In the genomic region with DNA sequence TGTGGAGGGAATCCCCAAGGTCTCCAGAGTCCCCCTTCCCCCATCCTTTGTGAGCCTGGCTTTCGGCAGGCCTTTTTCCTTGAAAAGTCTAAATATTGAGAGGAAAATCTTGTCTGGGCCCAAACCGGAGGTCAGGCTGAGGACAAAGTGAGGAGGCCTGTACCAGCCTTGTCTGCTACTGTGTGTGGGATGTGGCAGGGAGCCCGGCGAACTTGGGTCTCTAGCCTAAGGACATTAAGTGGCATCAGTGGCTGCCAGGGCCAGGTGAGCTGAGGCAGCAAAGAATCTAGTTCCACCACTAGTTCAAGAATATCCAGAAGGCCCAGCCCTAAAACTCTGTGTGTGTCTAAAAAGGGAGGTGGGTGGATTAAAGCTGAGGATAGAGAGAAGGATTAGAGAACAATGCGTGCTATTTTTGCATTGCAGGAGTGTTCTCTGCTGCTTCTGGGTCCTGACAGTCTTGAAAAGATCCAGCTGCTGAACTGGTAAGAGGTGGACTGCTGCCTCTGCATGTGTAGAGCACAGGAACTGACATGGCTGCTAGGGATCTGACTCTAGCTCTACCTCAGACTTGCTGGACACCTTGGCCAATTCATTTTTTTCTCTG, we compare ENCODE assay signal across 8 cellular contexts. TPM values are rescaled to one million over a fixed set of nuclear protein-coding genes. Genes with fewer than 3 reads are reported as not detected.
DNase-seq lines count a peak whose midpoint lies in the region; ATAC-seq, FAIRE-seq and TF ChIP-seq lines count a peak whose summit lies in the region.

No MANE protein-coding gene starts in this region.

- H3K4me1 ChIP-seq in HepG2 (ENCODE audit: insufficient read depth, low read length) = peaks cover 18% of the 10 kb centered on the region
- peaks cover 4 to 26% (median 16%) of the 10 kb centered on the region in 4 donors for H3K4me1 ChIP-seq in transverse colon

- peak overlapping the region; percentile 89 for H3K4me3 Mint-ChIP-seq in activated CD4-positive, alpha-beta T cell treated with anti-CD3 and anti-CD28 coated beads, Interleukin-2, amount 10 ng/mL, durations not matched to agents 24 days and 14 days

- intact Hi-C loops in activated CD4-positive, alpha-beta T cell treated with anti-CD3 and anti-CD28 coated beads, Interleukin-2, amount 10 ng/mL, durations not matched to agents 24 days and 14 days (cut with micrococcal nuclease) = loop anchor here (5.0 to 10.0 kb wide), 2 partner anchors 449 to 828 kb away; partner anchors contain the start of gene ZC3H12B
- intact Hi-C loops in HepG2 (cut with micrococcal nuclease; ENCODE audit: unreplicated experiment) (loop anchor here (2.0 kb wide), 2 partner anchors 54 to 114 kb away; no protein-coding TSS in a partner anchor), transverse colon (cut with DNase I; ENCODE audit: low total_unique reads) (no loop called here)

- H3K27me3 ChIP-seq in HepG2 (ENCODE audit: control insufficient read depth in 1 of 2, insufficient read depth in 2 of 2, low read length in 2 of 2) = no peaks in the 10 kb centered on the region; a peak in 1 of 5 replicates
- H3K27me3 ChIP-seq in transverse colon = no peaks in the 10 kb centered on the region

- H3K4me3 ChIP-seq in astrocyte of the spinal cord (ENCODE audit: low read depth, low read length) = peak overlapping the region; percentile 50
- H3K4me3 ChIP-seq in HepG2 (replicated peaks in 1 of 3; ENCODE audit: insufficient read depth in 1 of 3, low read depth in 2 of 3, low read length in 3 of 3) = peak overlapping the region; percentile 73 to 78 (median 74)
- peak overlapping the region; percentile 41 to 78 (median 60) for H3K4me3 ChIP-seq in transverse colon

- H3K27ac Mint-ChIP-seq in activated CD4-positive, alpha-beta T cell treated with anti-CD3 and anti-CD28 coated beads, Interleukin-2, amount 10 ng/mL, durations not matched to agents 24 days and 14 days = peak overlapping the region; percentile 94

- H3K4me1 Mint-ChIP-seq in activated CD4-positive, alpha-beta T cell treated with anti-CD3 and anti-CD28 coated beads, Interleukin-2, amount 10 ng/mL, durations not matched to agents 24 days and 14 days = peaks cover 10% of the 10 kb centered on the region

- peak overlapping the region; percentile 82 for H3K4me2 ChIP-seq in HepG2 (ENCODE audit: low read depth, low read length)

- TF ChIP-seq EP300 in HepG2 (IDR thresholded peaks at IDR 0.05; ENCODE audit: low read depth in 2 of 2, low read length in 2 of 2) (no peak), HepG2 (CRISPR knock-in tag; IDR thresholded peaks at IDR 0.05; ENCODE audit: borderline replicate concordance) (no peak), transverse colon (IDR thresholded peaks at IDR 0.05; ENCODE audit: low read depth) (no peak)

- H4K20me1 ChIP-seq in HepG2 (ENCODE audit: insufficient read depth, low read length) = 0 out of 2 replicates have a peak, but pooled peaks cover 2% of the 10 kb centered on the region

- no peak for TF ChIP-seq CTCF in astrocyte of the spinal cord (IDR thresholded peaks at IDR 0.05; ENCODE audit: low read depth, low read length)
- TF ChIP-seq CTCF in HepG2 (CRISPR knock-in tag; IDR thresholded peaks at IDR 0.05) = no peak
- no peak for TF ChIP-seq CTCF in transverse colon (IDR thresholded peaks at IDR 0.05)

- no peak for TF ChIP-seq RAD21 in HepG2 (CRISPR knock-in tag; IDR thresholded peaks at IDR 0.05)

- H2AFZ ChIP-seq in HepG2 (ENCODE audit: low read length) = peak overlapping the region; percentile 15

- POLR2A ChIA-PET in HepG2 (lab: Yijun Ruan, JAX) = no interaction called here

- no peaks in the 10 kb centered on the region for H3K9me3 ChIP-seq in HepG2 (ENCODE audit: low read length)
- H3K9me3 ChIP-seq in transverse colon = no peaks in the 10 kb centered on the region

- no peak for DNase-seq in activated CD4-positive, alpha-beta T cell treated with anti-CD3 and anti-CD28 coated beads, Interleukin-2, amount 10 ng/mL, durations not matched to agents 24 days and 14 days
- DNase-seq in activated CD4-positive, alpha-beta T cell treated with anti-CD3 and anti-CD28 coated beads for 4 hours = no peak
- DNase-seq in astrocyte of the spinal cord (ENCODE audit: low read depth, low spot score) (no peak), HepG2 (ENCODE audit: low spot score) (no peak), transverse colon (peak; percentile 10), NCI-H69 (lab: John Stamatoyannopoulos, UW) (no peak), HuH-7.5 (ENCODE audit: low spot score) (no peak)

- H3K36me3 ChIP-seq in HepG2 (replicated peaks in 1 of 2; ENCODE audit: control insufficient read depth in 1 of 2, insufficient read depth in 2 of 2, low read length in 2 of 2) (no peaks in the 10 kb centered on the region), transverse colon (no peaks in the 10 kb centered on the region)

- TF ChIP-seq POLR2A in HepG2 (IDR thresholded peaks at IDR 0.05; ENCODE audit: insufficient read depth in 1 of 2, low read depth in 2 of 2, low read length in 2 of 2) (no peak), transverse colon (IDR thresholded peaks at IDR 0.05) (no peak)

- no peaks in the 10 kb centered on the region for H3K9me3 Mint-ChIP-seq in activated CD4-positive, alpha-beta T cell treated with anti-CD3 and anti-CD28 coated beads, Interleukin-2, amount 10 ng/mL, durations not matched to agents 24 days and 14 days

- H3K36me3 Mint-ChIP-seq in activated CD4-positive, alpha-beta T cell treated with anti-CD3 and anti-CD28 coated beads, Interleukin-2, amount 10 ng/mL, durations not matched to agents 24 days and 14 days (ENCODE audit: low read depth) = no peaks in the 10 kb centered on the region

- ATAC-seq in HepG2 = no peak
- ATAC-seq in HG02885 (IDR thresholded peaks at IDR 0.05; ENCODE audit: poor library complexity, unreplicated experiment) = no peak

- CTCF ChIA-PET in HepG2 (lab: Yijun Ruan, JAX; ENCODE audit: low intra/inter-chr PET ratio, low total read pairs) = no interaction called here

- H3K9ac ChIP-seq in HepG2 (ENCODE audit: insufficient read depth, low read depth, low read length) = peak overlapping the region; percentile 71

- WGBS in HepG2 (ENCODE audit: low lambda C conversion rate) = 0% methylated on average over 3 of the region's 5 CpGs
- 56% methylated on average over 5 of the region's 5 CpGs; no CpG with 5 or more reads in 1 of the 2 donors for WGBS in transverse colon (ENCODE audit: low coverage in 1 of 2), 2 donors

- H3K27me3 Mint-ChIP-seq in activated CD4-positive, alpha-beta T cell treated with anti-CD3 and anti-CD28 coated beads, Interleukin-2, amount 10 ng/mL, durations not matched to agents 24 days and 14 days = no peaks in the 10 kb centered on the region

- H3K79me2 ChIP-seq in HepG2 (ENCODE audit: insufficient read depth, low read length) = peaks cover 7% of the 10 kb centered on the region

- BruUV-seq in HepG2 (replicated peaks; lab: Mats Ljungman, UMichigan) = no TSS peak

- in situ Hi-C loops in astrocyte of the spinal cord (cut with HindIII; ENCODE audit: low sequenced_read_pairs) (no loop called here), HepG2 (cut with HindIII; ENCODE audit: extremely low pct_ligation_motif_present, low pct_unique_long_range_greater_than_20kb) (no loop called here), transverse colon (cut with MboI; ENCODE audit: low pct_ligation_motif_present in 1 of 4, low pct_unique_long_range_greater_than_20kb in 1 of 4, low sequenced_read_pairs in 3 of 4) (no loop called here)

- H3K27ac ChIP-seq in HepG2 (ENCODE audit: extremely low read length, insufficient read depth, low read length) = peak overlapping the region; percentile 90
- peak overlapping the region; percentile 87 to 96 (median 95) for H3K27ac ChIP-seq in transverse colon

- FAIRE-seq in HepG2 (lab: Jason Lieb, UNC) = no peak

RNA-seq across cellular contexts. Expression of gene AMER1, which starts 1.2 kb away (rescaled TPM):
- total RNA-seq in activated CD4-positive, alpha-beta T cell treated with anti-CD3 and anti-CD28 coated beads, Interleukin-2, amount 10 ng/mL, durations not matched to agents 24 days and 14 days = 6.2 and 6.5 TPM in 2 replicates
- total RNA-seq in HepG2 (2016; rRNA removed; fragmentation: Illumina TruSeq; extraction: Trizol) (10.4 and 10.8 TPM in 2 replicates), transverse colon (1 to 10 TPM; 1.6 to 8.2 (median 5.3) TPM)
- total RNA-seq in HepG2 (2016; cell fraction: cytosol; rRNA removed; fragmentation: Illumina TruSeq; extraction: Trizol; ENCODE audit: low read depth) = 0.61 and 0.71 TPM in 2 replicates
- total RNA-seq in HepG2 (2016; cell fraction: insoluble cytoplasmic fraction; rRNA removed; fragmentation: Illumina TruSeq; extraction: Trizol) = 9.1 and 10.4 TPM in 2 replicates
- total RNA-seq in HepG2 (2016; cell fraction: membrane; rRNA removed; fragmentation: Illumina TruSeq; extraction: Trizol) = 3.6 and 3.8 TPM in 2 replicates
- total RNA-seq in HepG2 (2016; cell fraction: nucleus; rRNA removed; fragmentation: Illumina TruSeq; extraction: Trizol) = 11.8 and 13.9 TPM in 2 replicates
- polyA plus RNA-seq in HepG2 (2011; rRNA removed) = 2.8 and 3.1 TPM in 2 replicates
- 1.6 and 2.0 TPM in 2 replicates for polyA plus RNA-seq in HepG2 (2011; cell fraction: cytosol; rRNA removed)
- 4.2 and 4.7 TPM in 2 replicates for polyA plus RNA-seq in HepG2 (2011; cell fraction: nucleus; rRNA removed)
- polyA plus RNA-seq in HepG2 (2012) = 3.6 and 4.0 TPM in 2 replicates
- 0.17 and 0.29 TPM in 2 replicates for polyA plus RNA-seq in HepG2 (2016; cell fraction: cytosol; fragmentation: Illumina TruSeq; extraction: Trizol; ENCODE audit: low read depth)
- 5.3 and 6.3 TPM in 2 replicates for polyA plus RNA-seq in HepG2 (2016; cell fraction: insoluble cytoplasmic fraction; fragmentation: Illumina TruSeq; extraction: Trizol; ENCODE audit: low read depth)
- polyA plus RNA-seq in HepG2 (2016; cell fraction: membrane; fragmentation: Illumina TruSeq; extraction: Trizol; ENCODE audit: low read depth) = 1.0 and 1.1 TPM in 2 replicates
- polyA plus RNA-seq in HepG2 (2016; cell fraction: nucleus; fragmentation: Illumina TruSeq; extraction: Trizol; ENCODE audit: insufficient read depth, low read depth) = 9.9 and 11.4 TPM in 2 replicates
- 8.5 and 12.3 TPM in 2 replicates for polyA minus RNA-seq in HepG2 (2011; rRNA and poly(A)+ RNA removed; ENCODE audit: low replicate concordance)
- polyA minus RNA-seq in HepG2 (2011; cell fraction: cytosol; rRNA and poly(A)+ RNA removed) = 2.5 and 3.5 TPM in 2 replicates
- polyA minus RNA-seq in HepG2 (2011; cell fraction: nucleus; rRNA and poly(A)+ RNA removed) = 7.6 and 9.1 TPM in 2 replicates

RNA-seq across cellular contexts. Expression of gene ASB12, which starts 23.7 kb away (rescaled TPM):
- total RNA-seq in activated CD4-positive, alpha-beta T cell treated with anti-CD3 and anti-CD28 coated beads, Interleukin-2, amount 10 ng/mL, durations not matched to agents 24 days and 14 days = not detected in 2 replicates
- not detected in 2 replicates for total RNA-seq in HepG2 (2016; rRNA removed; fragmentation: Illumina TruSeq; extraction: Trizol)
- total RNA-seq in HepG2 (2016; cell fraction: cytosol; rRNA removed; fragmentation: Illumina TruSeq; extraction: Trizol; ENCODE audit: low read depth) = not detected in 2 replicates
- total RNA-seq in HepG2 (2016; cell fraction: insoluble cytoplasmic fraction; rRNA removed; fragmentation: Illumina TruSeq; extraction: Trizol) = not detected in 2 replicates
- not detected in 2 replicates for total RNA-seq in HepG2 (2016; cell fraction: membrane; rRNA removed; fragmentation: Illumina TruSeq; extraction: Trizol)
- total RNA-seq in HepG2 (2016; cell fraction: nucleus; rRNA removed; fragmentation: Illumina TruSeq; extraction: Trizol) = not detected in 2 replicates
- polyA plus RNA-seq in HepG2 (2011; rRNA removed) = 0.05 TPM in 1 of 2 replicates, not detected in the other
- not detected in 2 replicates for polyA plus RNA-seq in HepG2 (2011; cell fraction: cytosol; rRNA removed)
- not detected in 2 replicates for polyA plus RNA-seq in HepG2 (2011; cell fraction: nucleus; rRNA removed)
- not detected in 2 replicates for polyA plus RNA-seq in HepG2 (2012)
- polyA plus RNA-seq in HepG2 (2016; cell fraction: cytosol; fragmentation: Illumina TruSeq; extraction: Trizol; ENCODE audit: low read depth) = not detected in 2 replicates
- not detected in 2 replicates for polyA plus RNA-seq in HepG2 (2016; cell fraction: insoluble cytoplasmic fraction; fragmentation: Illumina TruSeq; extraction: Trizol; ENCODE audit: low read depth)
- polyA plus RNA-seq in HepG2 (2016; cell fraction: membrane; fragmentation: Illumina TruSeq; extraction: Trizol; ENCODE audit: low read depth) = not detected in 2 replicates
- polyA plus RNA-seq in HepG2 (2016; cell fraction: nucleus; fragmentation: Illumina TruSeq; extraction: Trizol; ENCODE audit: insufficient read depth, low read depth) = not detected in 2 replicates
- not detected in 2 replicates for polyA minus RNA-seq in HepG2 (2011; rRNA and poly(A)+ RNA removed; ENCODE audit: low replicate concordance)
- not detected in 2 replicates for polyA minus RNA-seq in HepG2 (2011; cell fraction: cytosol; rRNA and poly(A)+ RNA removed)
- polyA minus RNA-seq in HepG2 (2011; cell fraction: nucleus; rRNA and poly(A)+ RNA removed) = not detected in 2 replicates
- under 1 TPM in 1 of 4 donors, not detected in 3; 0.41 TPM for total RNA-seq in transverse colon
